Comparison of ENCODE assay signal across 8 cellular contexts in the genomic region with DNA sequence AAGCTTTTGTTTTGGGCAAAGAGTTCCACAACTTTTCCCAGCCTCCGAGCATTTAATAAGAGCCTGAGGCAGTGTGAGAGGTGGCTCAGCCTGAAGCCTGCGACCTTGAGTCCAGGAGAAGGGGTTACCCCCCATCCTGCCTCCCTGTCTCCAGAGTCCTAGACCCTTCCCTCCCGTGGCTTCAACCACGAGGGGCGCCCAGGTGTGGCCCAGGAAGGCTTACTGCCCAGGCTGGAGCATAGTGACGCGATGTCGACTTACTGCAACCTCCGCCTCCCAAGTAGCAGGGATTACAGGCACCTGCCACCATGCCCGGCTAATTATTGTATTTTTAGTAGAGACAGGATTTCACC. TPM values are rescaled to one million over a fixed set of nuclear protein-coding genes. Genes with fewer than 3 reads are reported as not detected.
DNase-seq lines count a peak whose midpoint lies in the region; ATAC-seq and TF ChIP-seq lines count a peak whose summit lies in the region.

No MANE protein-coding gene starts in this region.

- H3K27ac ChIP-seq in heart left ventricle (no peak overlapping the region), right atrium auricular region (no peak overlapping the region), ectodermal cell (ENCODE audit: insufficient read depth, low read depth, low read length, poor library complexity, severe bottlenecking) (no peak overlapping the region), muscle layer of colon (ENCODE audit: low read depth, low read length) (no peak overlapping the region), vagina (no peak overlapping the region)

- H3K9ac ChIP-seq in muscle layer of colon (ENCODE audit: low read length) = no peak overlapping the region

- H3K4me1 ChIP-seq in heart left ventricle (peaks cover 0 to 13% (median 3%) of the 10 kb centered on the region in 12 donors), right atrium auricular region (peaks cover 0 to 7% of the 10 kb centered on the region in 2 donors), ectodermal cell (ENCODE audit: control insufficient read depth, insufficient read depth, low read length) (no peaks in the 10 kb centered on the region), muscle layer of colon (ENCODE audit: insufficient read depth, low read length) (no peaks in the 10 kb centered on the region), vagina (peaks cover 9% of the 10 kb centered on the region)

- TF ChIP-seq POLR2A in heart left ventricle (IDR thresholded peaks at IDR 0.05) (no peak), vagina (IDR thresholded peaks at IDR 0.05) (no peak)

- no peak for TF ChIP-seq CTCF in heart left ventricle (IDR thresholded peaks at IDR 0.05)
- TF ChIP-seq CTCF in right atrium auricular region (IDR thresholded peaks at IDR 0.05) = no peak
- TF ChIP-seq CTCF in vagina (IDR thresholded peaks at IDR 0.05) = no peak

- DNase-seq in heart left ventricle = no peak
- DNase-seq in right atrium auricular region (ENCODE audit: low spot score) = no peak
- no peak for DNase-seq in vagina (ENCODE audit: extremely low spot score in 2 of 2)
- no peak for DNase-seq in iPS-NIHi7 (ENCODE audit: extremely low spot score)
- no peak for DNase-seq in AG08395 (ENCODE audit: low spot score)
- no peak for DNase-seq in stimulated activated naive CD4-positive, alpha-beta T cell (lab: John Stamatoyannopoulos, UW)

- no peak for ATAC-seq in heart left ventricle

- 77 to 84% (median 82%) methylated on average over 4 to 10 of the region's 10 CpGs for WGBS in heart left ventricle, 4 donors
- 76 to 81% methylated on average over 10 of the region's 10 CpGs for WGBS in ectodermal cell, 2 experiments

- H3K4me3 ChIP-seq in heart left ventricle (peak overlapping the region in 11 of 12 donors; percentile 32 to 64 (median 52)), right atrium auricular region (peak overlapping the region in 1 of 2 donors; percentile 57), ectodermal cell (ENCODE audit: insufficient read depth, low read depth, low read length) (peak overlapping the region; percentile 50), muscle layer of colon (ENCODE audit: low read depth in 1 of 2, low read length in 2 of 2) (peak overlapping the region; percentile 43 to 54), vagina (peak overlapping the region; percentile 47 to 48)

- H3K9me3 ChIP-seq in heart left ventricle (no peaks in the 10 kb centered on the region), right atrium auricular region (no peaks in the 10 kb centered on the region), ectodermal cell (ENCODE audit: control insufficient read depth, low read length) (no peaks in the 10 kb centered on the region), muscle layer of colon (ENCODE audit: low read length) (no peaks in the 10 kb centered on the region), vagina (no peaks in the 10 kb centered on the region)

- peaks cover 0 to 12% (median 2%) of the 10 kb centered on the region in 9 donors for H3K27me3 ChIP-seq in heart left ventricle
- H3K27me3 ChIP-seq in right atrium auricular region = no peaks in the 10 kb centered on the region
- peaks cover 24% of the 10 kb centered on the region for H3K27me3 ChIP-seq in ectodermal cell (ENCODE audit: control insufficient read depth, insufficient read depth, low read length, poor library complexity, severe bottlenecking)
- H3K27me3 ChIP-seq in muscle layer of colon (ENCODE audit: control insufficient read depth in 1 of 2, insufficient read depth in 2 of 2, low read length in 2 of 2) = no peaks in the 10 kb centered on the region
- no peaks in the 10 kb centered on the region for H3K27me3 ChIP-seq in vagina

- H3K36me3 ChIP-seq in heart left ventricle (no peaks in the 10 kb centered on the region), right atrium auricular region (no peaks in the 10 kb centered on the region), ectodermal cell (ENCODE audit: control insufficient read depth, insufficient read depth, low read length) (no peaks in the 10 kb centered on the region), muscle layer of colon (ENCODE audit: insufficient read depth, low read length) (no peaks in the 10 kb centered on the region), vagina (no peaks in the 10 kb centered on the region)

- intact Hi-C loops in heart left ventricle (cut with DNase I) (no loop called here), vagina (cut with DNase I) (no loop called here)

RNA-seq across cellular contexts. Expression of a gene that starts 0.6 kb away (rescaled TPM):
- total RNA-seq in heart left ventricle = 1 to 10 TPM in 2 of 9 donors, under 1 TPM in 6, not detected in 1; 0.31 to 1.9 (median 0.92) TPM
- polyA plus RNA-seq in heart left ventricle = under 1 TPM; 0.15 to 0.38 TPM
- total RNA-seq in right atrium auricular region = 1 to 10 TPM in 1 of 2 donors, under 1 TPM in 1; 0.71 to 1.8 TPM
- polyA plus RNA-seq in ectodermal cell (2013, experiment 1 of 4) = 0.91 TPM
- polyA plus RNA-seq in ectodermal cell (2013, experiment 2 of 4) = 0.36 TPM
- polyA plus RNA-seq in ectodermal cell (2013, experiment 3 of 4) = 1.2 TPM
- polyA plus RNA-seq in ectodermal cell (2013, experiment 4 of 4) = 0.81 TPM
- not detected for total RNA-seq in vagina

RNA-seq across cellular contexts. Expression of a gene that starts 9.5 kb away (rescaled TPM):
- total RNA-seq in heart left ventricle (not detected), right atrium auricular region (not detected), vagina (not detected)
- polyA plus RNA-seq in heart left ventricle = not detected
- not detected for polyA plus RNA-seq in ectodermal cell (2013, experiment 1 of 4)
- polyA plus RNA-seq in ectodermal cell (2013, experiment 2 of 4) = not detected
- not detected for polyA plus RNA-seq in ectodermal cell (2013, experiment 3 of 4)
- polyA plus RNA-seq in ectodermal cell (2013, experiment 4 of 4) = not detected

RNA-seq across cellular contexts. Expression of a gene that starts 19.9 kb away (rescaled TPM):
- total RNA-seq in heart left ventricle (not detected), right atrium auricular region (not detected), vagina (2.9 TPM)
- polyA plus RNA-seq in heart left ventricle = under 1 TPM; 0.11 to 0.27 TPM
- polyA plus RNA-seq in ectodermal cell (2013, experiment 1 of 4) = 0.26 TPM
- polyA plus RNA-seq in ectodermal cell (2013, experiment 2 of 4) = 0.57 TPM
- not detected for polyA plus RNA-seq in ectodermal cell (2013, experiment 3 of 4)
- 0.32 TPM for polyA plus RNA-seq in ectodermal cell (2013, experiment 4 of 4)

RNA-seq across cellular contexts. Expression of a gene that starts 42.3 kb away (rescaled TPM):
- total RNA-seq in heart left ventricle = 10 to 100 TPM; 27.9 to 64.4 (median 34.8) TPM
- polyA plus RNA-seq in heart left ventricle = 10 to 100 TPM; 26.4 to 72.6 TPM
- 10 to 100 TPM; 36.9 to 55.0 TPM for total RNA-seq in right atrium auricular region
- 100 TPM for polyA plus RNA-seq in ectodermal cell (2013, experiment 1 of 4)
- polyA plus RNA-seq in ectodermal cell (2013, experiment 2 of 4) = 110 TPM
- 68.4 TPM for polyA plus RNA-seq in ectodermal cell (2013, experiment 3 of 4)
- polyA plus RNA-seq in ectodermal cell (2013, experiment 4 of 4) = 82.7 TPM
- 47.9 TPM for total RNA-seq in vagina
